1 cellular context compared by ENCODE assay signal in genomic region chr6:11230158-11231107, GRCh38.
TF ChIP-seq lines count a peak whose summit lies in the region.

No MANE protein-coding gene starts in this region.

TF ChIP-seq in HepG2, 621 proteins besides CTCF, POLR2A, EP300 and RAD21 (continued from another document and continues in another):
- peak; percentile 12 for TF ChIP-seq SAP130 (CRISPR knock-in tag; IDR thresholded peaks at IDR 0.05; ENCODE audit: low read depth)
- no peak for TF ChIP-seq LBX2 (CRISPR knock-in tag; IDR thresholded peaks at IDR 0.05; ENCODE audit: borderline replicate concordance)
- TF ChIP-seq ZNF768 (CRISPR knock-in tag; IDR thresholded peaks at IDR 0.05), result peak; percentile 58; the same call in 1 of the 2 replicates
- no peak for TF ChIP-seq MAF1 (CRISPR knock-in tag; IDR thresholded peaks at IDR 0.05; ENCODE audit: borderline replicate concordance)
- TF ChIP-seq ZKSCAN5 (CRISPR knock-in tag; IDR thresholded peaks at IDR 0.05), result no peak
- TF ChIP-seq SYNCRIP (IDR thresholded peaks at IDR 0.05; ENCODE audit: insufficient read depth, low read depth, low read length), result no peak
- TF ChIP-seq ZNF724P (CRISPR knock-in tag; IDR thresholded peaks at IDR 0.05; ENCODE audit: borderline replicate concordance), result no peak
- no peak for TF ChIP-seq ZNF296 (CRISPR knock-in tag; conservative IDR thresholded peaks at IDR 0.05)
- no peak for TF ChIP-seq ZNF577 (CRISPR knock-in tag; IDR thresholded peaks at IDR 0.05; ENCODE audit: borderline replicate concordance, low read depth)
- 0 out of 2 replicates have a peak, but pooled peaks have one; percentile 41 for TF ChIP-seq ARID4A (CRISPR knock-in tag; IDR thresholded peaks at IDR 0.05; ENCODE audit: borderline replicate concordance)
- TF ChIP-seq ZSCAN12 (CRISPR knock-in tag; IDR thresholded peaks at IDR 0.05), result no peak
- TF ChIP-seq CC2D1A (CRISPR knock-in tag; IDR thresholded peaks at IDR 0.05), result no peak
- no peak for TF ChIP-seq ELF3 (CRISPR knock-in tag; IDR thresholded peaks at IDR 0.05)
- TF ChIP-seq ZNF589 (CRISPR knock-in tag; conservative IDR thresholded peaks at IDR 0.05), result no peak
- no peak for TF ChIP-seq BORCS8-MEF2B (CRISPR knock-in tag; IDR thresholded peaks at IDR 0.05)
- TF ChIP-seq BRF2 (CRISPR knock-in tag; IDR thresholded peaks at IDR 0.05), result no peak
- no peak for TF ChIP-seq ZBED4 (CRISPR knock-in tag; IDR thresholded peaks at IDR 0.05; ENCODE audit: borderline replicate concordance)
- no peak for TF ChIP-seq RERE (CRISPR knock-in tag; IDR thresholded peaks at IDR 0.05; ENCODE audit: low read depth)
- TF ChIP-seq HMG20B (CRISPR knock-in tag; conservative IDR thresholded peaks at IDR 0.05), result no peak
- TF ChIP-seq SRSF1 (optimal IDR thresholded peaks at IDR 0.05; ENCODE audit: low read depth, low read length), result no peak
- no peak for TF ChIP-seq CSRNP2 (CRISPR knock-in tag; conservative IDR thresholded peaks at IDR 0.05; ENCODE audit: low read depth)
- no peak for TF ChIP-seq ZNF773 (CRISPR knock-in tag; IDR thresholded peaks at IDR 0.05; ENCODE audit: borderline replicate concordance)
- TF ChIP-seq MTF2 (CRISPR knock-in tag; IDR thresholded peaks at IDR 0.05; ENCODE audit: borderline replicate concordance), result no peak
- TF ChIP-seq E2F5 (CRISPR knock-in tag; conservative IDR thresholded peaks at IDR 0.05), result no peak
- no peak for TF ChIP-seq MATR3 (CRISPR knock-in tag; IDR thresholded peaks at IDR 0.05)
- no peak for TF ChIP-seq SAFB2 (CRISPR knock-in tag; IDR thresholded peaks at IDR 0.05; ENCODE audit: borderline replicate concordance, low read depth)
- no peak for TF ChIP-seq ZNF34 (CRISPR knock-in tag; IDR thresholded peaks at IDR 0.05; ENCODE audit: borderline replicate concordance)
- TF ChIP-seq MBD4 (IDR thresholded peaks at IDR 0.05; ENCODE audit: borderline replicate concordance, low read length), result no peak
- TF ChIP-seq ZNF253 (CRISPR knock-in tag; IDR thresholded peaks at IDR 0.05; ENCODE audit: borderline replicate concordance), result no peak
- 0 out of 2 replicates have a peak, but pooled peaks have one; percentile 44 for TF ChIP-seq ZNF678 (CRISPR knock-in tag; IDR thresholded peaks at IDR 0.05)
- TF ChIP-seq ZNF580 (CRISPR knock-in tag; IDR thresholded peaks at IDR 0.05; ENCODE audit: borderline replicate concordance, low read depth), result no peak
- no peak; the same call in 1 of the 2 replicates for TF ChIP-seq HDAC6 (IDR thresholded peaks at IDR 0.05; ENCODE audit: low read depth, low read length)
- peak; percentile 61 for TF ChIP-seq RBFOX2 (IDR thresholded peaks at IDR 0.05; ENCODE audit: low read depth, low read length)
- no peak for TF ChIP-seq PRDM4 (CRISPR knock-in tag; IDR thresholded peaks at IDR 0.05; ENCODE audit: borderline replicate concordance)
- no peak for TF ChIP-seq ZZZ3 (CRISPR knock-in tag; IDR thresholded peaks at IDR 0.05; ENCODE audit: borderline replicate concordance)
- no peak for TF ChIP-seq E2F1 (CRISPR knock-in tag; IDR thresholded peaks at IDR 0.05)
- TF ChIP-seq CREM (IDR thresholded peaks at IDR 0.05), result no peak
- no peak for TF ChIP-seq CREM (CRISPR knock-in tag; IDR thresholded peaks at IDR 0.05)
- TF ChIP-seq SIN3A (IDR thresholded peaks at IDR 0.05; ENCODE audit: borderline replicate concordance, low read depth, low read length), result 0 out of 2 replicates have a peak, but pooled peaks have one; percentile 44
